14 cellular contexts compared by ENCODE assay signal in genomic region chr14:50774542-50775267, GRCh38. TPM values are rescaled to one million over a fixed set of nuclear protein-coding genes. Genes with fewer than 3 reads are reported as not detected.
DNase-seq lines count a peak whose midpoint lies in the region; ATAC-seq and TF ChIP-seq lines count a peak whose summit lies in the region.
"Had no signal": no experiment of that assay in that cellular context is flagged by ENCODE, and none has a peak within 500 bp of the region (broad histone marks: within the 10 kb centered on the region; RNA-seq: fewer than 3 reads in every experiment).

No MANE protein-coding gene starts in this region.

- H3K9ac ChIP-seq in adipocyte (ENCODE audit: low read length) (peak overlapping the region; percentile 75), skeletal muscle tissue (ENCODE audit: low read depth in 1 of 3, low read length in 3 of 3) (no peak overlapping the region)

- peak overlapping the region; percentile 75 for H3K4me3 ChIP-seq in adipocyte (ENCODE audit: low read length)
- H3K4me3 ChIP-seq in left ventricle myocardium inferior: no peak overlapping the region
- no peak overlapping the region for H3K4me3 ChIP-seq in skeletal muscle tissue (ENCODE audit: low read length in 3 of 3)

- H3K27me3 ChIP-seq in adipocyte (replicated peaks; ENCODE audit: control insufficient read depth, insufficient read depth, low read length) (no peaks in the 10 kb centered on the region), left ventricle myocardium inferior (ENCODE audit: low read depth) (no peaks in the 10 kb centered on the region), skeletal muscle tissue (ENCODE audit: control insufficient read depth in 3 of 3, insufficient read depth in 3 of 3, low read length in 3 of 3) (no peaks in the 10 kb centered on the region)

- peak; percentile 25 for DNase-seq in Daoy (ENCODE audit: low read depth)
- no peak for DNase-seq in adipocyte (ENCODE audit: low read depth)
- no peak for DNase-seq in left ventricle myocardium inferior
- DNase-seq in pons (ENCODE audit: low spot score): no peak
- DNase-seq in COLO668 (lab: John Stamatoyannopoulos, UW; ENCODE audit: unreplicated experiment): no peak
- DNase-seq in SKM-1 (lab: John Stamatoyannopoulos, UW; ENCODE audit: unreplicated experiment): no peak
- DNase-seq: activated T-cell treated with anti-CD3 and anti-CD28 coated beads, Interleukin-2, amount 50 U/mL, for 48 hours; central memory CD4-positive, alpha-beta T cell; left cardiac atrium; NCI-H1092; NCI-H510A treated with DMSO at 0.1 percent for 48 hours had no signal

- H3K9me3 ChIP-seq in adipocyte (ENCODE audit: control insufficient read depth, low read length) (no peaks in the 10 kb centered on the region), left ventricle myocardium inferior (replicated peaks) (no peaks in the 10 kb centered on the region), skeletal muscle tissue (ENCODE audit: control insufficient read depth in 3 of 3, low read length in 3 of 3) (no peaks in the 10 kb centered on the region)

- intact Hi-C loops in left ventricle myocardium inferior (cut with micrococcal nuclease): loop anchor here (10.0 kb wide), 1 partner anchor 170 kb away; no protein-coding TSS in a partner anchor

- H3K36me3 ChIP-seq in adipocyte (ENCODE audit: control insufficient read depth, insufficient read depth, low read length, severe bottlenecking): peaks cover 18% of the 10 kb centered on the region
- H3K36me3 ChIP-seq in left ventricle myocardium inferior: peaks cover 62% of the 10 kb centered on the region
- H3K36me3 ChIP-seq in skeletal muscle tissue (ENCODE audit: control insufficient read depth in 3 of 3, insufficient read depth in 3 of 3, low read length in 3 of 3): peaks cover 16 to 36% (median 35%) of the 10 kb centered on the region in 3 donors

- ATAC-seq in HG02973 (IDR thresholded peaks at IDR 0.05; ENCODE audit: unreplicated experiment): no peak

- no peak for TF ChIP-seq CTCF in left ventricle myocardium inferior (IDR thresholded peaks at IDR 0.05; ENCODE audit: borderline replicate concordance)

- H3K27ac ChIP-seq in left ventricle myocardium inferior (replicated peaks): peak overlapping the region; percentile 59
- peak overlapping the region; percentile 54 for H3K27ac ChIP-seq in skeletal muscle tissue (ENCODE audit: low read depth, low read length)
- H3K27ac ChIP-seq: VCaP had no signal

- H3K4me1 ChIP-seq in adipocyte (ENCODE audit: control insufficient read depth, insufficient read depth, low read length) (peaks cover 38% of the 10 kb centered on the region), left ventricle myocardium inferior (peaks cover 50% of the 10 kb centered on the region), skeletal muscle tissue (ENCODE audit: control insufficient read depth in 3 of 3, insufficient read depth in 3 of 3, low read length in 3 of 3) (peaks cover 7 to 24% (median 10%) of the 10 kb centered on the region in 3 donors)

RNA-seq across cellular contexts. Expression of gene NIN, which starts 56.3 kb away (rescaled TPM):
- 44.9 and 51.2 TPM in 2 replicates for total RNA-seq in Daoy (2014; rRNA removed; shearing (Covaris generic))
- total RNA-seq in left ventricle myocardium inferior (27.4 TPM), skeletal muscle tissue (24.0 TPM)
